ENCODE assay signal across 12 cellular contexts in genomic region chr1:93499075-93499474, GRCh38. TPM values are rescaled to one million over a fixed set of nuclear protein-coding genes. Genes with fewer than 3 reads are reported as not detected.
DNase-seq lines count a peak whose midpoint lies in the region; ATAC-seq and TF ChIP-seq lines count a peak whose summit lies in the region.
"Had no signal": no experiment of that assay in that cellular context is flagged by ENCODE, and none has a peak within 500 bp of the region (broad histone marks: within the 10 kb centered on the region; RNA-seq: fewer than 3 reads in every experiment).

No MANE protein-coding gene starts in this region.

- peak overlapping the region; percentile 6; the same call in 1 of the 2 replicates for H3K27ac ChIP-seq in GM23338 (ENCODE audit: low read depth)
- no peak overlapping the region for H3K27ac ChIP-seq in gastroesophageal sphincter
- H3K27ac ChIP-seq: BLaER1 had no signal

- H3K4me1 Mint-ChIP-seq in GM23338 (peaks cover 37% of the 10 kb centered on the region), nephron (peaks cover 16% of the 10 kb centered on the region)
- no peaks in the 10 kb centered on the region for H3K4me1 Mint-ChIP-seq in activated CD8-positive, alpha-beta T cell treated with anti-CD3 and anti-CD28 coated beads, Interleukin-2, amount 10 ng/mL, durations not matched to agents 7 days and 5 days (ENCODE audit: low read depth)
- H3K4me1 Mint-ChIP-seq: CD8-positive, alpha-beta memory T cell had no signal

- CTCF ChIA-PET in activated CD8-positive, alpha-beta T cell treated with anti-CD3 and anti-CD28 coated beads, Interleukin-2, amount 10 ng/mL, durations not matched to agents 7 days and 5 days (lab: Charles Lee) = no interaction called here

- no peak for TF ChIP-seq POLR2A in gastroesophageal sphincter (IDR thresholded peaks at IDR 0.05)

- H3K9me3 ChIP-seq in gastroesophageal sphincter = no peaks in the 10 kb centered on the region

- DNase-seq in GM23338 (ENCODE audit: low spot score) (no peak), OCI-M1 (lab: John Stamatoyannopoulos, UW) (peak; percentile 12), fibroblast of villous mesenchyme (ENCODE audit: low read depth) (peak; percentile 5), medulla oblongata (ENCODE audit: extremely low spot score) (no peak), HT-29 (ENCODE audit: low spot score) (no peak)
- DNase-seq in activated CD8-positive, alpha-beta T cell treated with anti-CD3 and anti-CD28 coated beads, Interleukin-2, amount 10 ng/mL, durations not matched to agents 7 days and 5 days = no peak
- DNase-seq: 8988T; AML-193; CD8-positive, alpha-beta memory T cell had no signal

- peaks cover 100% of the 10 kb centered on the region for H3K79me2 ChIP-seq in GM23338 (replicated peaks; ENCODE audit: insufficient read depth)

- H4K20me1 ChIP-seq in GM23338 (replicated peaks; ENCODE audit: insufficient read depth) = peaks cover 42% of the 10 kb centered on the region

- no peaks in the 10 kb centered on the region for H3K36me3 ChIP-seq in GM23338 (ENCODE audit: insufficient read depth)
- H3K36me3 ChIP-seq in gastroesophageal sphincter = no peaks in the 10 kb centered on the region

- no peaks in the 10 kb centered on the region; the same call in 1 of the 2 replicates for H3K9me2 ChIP-seq in GM23338 (ENCODE audit: insufficient read depth)

- no peak overlapping the region for H3K4me2 ChIP-seq in GM23338
- H3K4me2 ChIP-seq: BLaER1 had no signal

- H3K4me3 Mint-ChIP-seq in GM23338 (no peak overlapping the region), nephron (no peak overlapping the region)
- H3K4me3 Mint-ChIP-seq in activated CD8-positive, alpha-beta T cell treated with anti-CD3 and anti-CD28 coated beads, Interleukin-2, amount 10 ng/mL, durations not matched to agents 7 days and 5 days = no peak overlapping the region
- H3K4me3 Mint-ChIP-seq: CD8-positive, alpha-beta memory T cell had no signal

- peaks cover 4% of the 10 kb centered on the region for H3K27me3 Mint-ChIP-seq in GM23338 (ENCODE audit: insufficient read depth, low read depth, poor library complexity)
- H3K27me3 Mint-ChIP-seq in nephron (ENCODE audit: low read depth) = no peaks in the 10 kb centered on the region
- H3K27me3 Mint-ChIP-seq in activated CD8-positive, alpha-beta T cell treated with anti-CD3 and anti-CD28 coated beads, Interleukin-2, amount 10 ng/mL, durations not matched to agents 7 days and 5 days (ENCODE audit: low read depth) = peaks cover 10% of the 10 kb centered on the region

- H3K9me3 Mint-ChIP-seq in GM23338 = no peaks in the 10 kb centered on the region; the same call in 2 of the 3 replicates
- H3K9me3 Mint-ChIP-seq in nephron = no peaks in the 10 kb centered on the region
- no peaks in the 10 kb centered on the region for H3K9me3 Mint-ChIP-seq in activated CD8-positive, alpha-beta T cell treated with anti-CD3 and anti-CD28 coated beads, Interleukin-2, amount 10 ng/mL, durations not matched to agents 7 days and 5 days (ENCODE audit: insufficient read depth)

- peak overlapping the region; percentile 25; the same call in 1 of the 2 replicates for H3K27ac Mint-ChIP-seq in GM23338
- H3K27ac Mint-ChIP-seq in nephron = peak overlapping the region in 2 of 3 experiments; percentile 10 to 21
- H3K27ac Mint-ChIP-seq in activated CD8-positive, alpha-beta T cell treated with anti-CD3 and anti-CD28 coated beads, Interleukin-2, amount 10 ng/mL, durations not matched to agents 7 days and 5 days = no peak overlapping the region
- H3K27ac Mint-ChIP-seq: CD8-positive, alpha-beta memory T cell had no signal

- H2AFZ ChIP-seq in GM23338 = no peak overlapping the region

- POLR2A ChIA-PET in activated CD8-positive, alpha-beta T cell treated with anti-CD3 and anti-CD28 coated beads, Interleukin-2, amount 10 ng/mL, durations not matched to agents 7 days and 5 days (lab: Charles Lee) = no interaction called here

- TF ChIP-seq CTCF in GM23338 (conservative IDR thresholded peaks at IDR 0.05; ENCODE audit: low read depth in 2 of 2) (no peak), fibroblast of villous mesenchyme (IDR thresholded peaks at IDR 0.05; ENCODE audit: insufficient read depth, low read depth, low read length) (no peak), nephron (IDR thresholded peaks at IDR 0.05; ENCODE audit: unreplicated experiment in 3 of 3) (no peak), gastroesophageal sphincter (IDR thresholded peaks at IDR 0.05) (no peak)

- ATAC-seq in GM23338 (no peak), gastroesophageal sphincter (no peak)
- ATAC-seq in activated CD8-positive, alpha-beta T cell treated with anti-CD3 and anti-CD28 coated beads, Interleukin-2, amount 10 ng/mL, durations not matched to agents 7 days and 5 days = no peak

- no peaks in the 10 kb centered on the region for H3F3A ChIP-seq in GM23338 (replicated peaks; ENCODE audit: low read depth)

- H3K27me3 ChIP-seq in GM23338 (ENCODE audit: insufficient read depth) (no peaks in the 10 kb centered on the region), gastroesophageal sphincter (no peaks in the 10 kb centered on the region)
- H3K27me3 ChIP-seq: BLaER1 had no signal

- H3K36me3 Mint-ChIP-seq in GM23338 (ENCODE audit: low read depth) (peaks cover 36% of the 10 kb centered on the region), nephron (ENCODE audit: low read depth) (peaks cover 52% of the 10 kb centered on the region)
- no peaks in the 10 kb centered on the region for H3K36me3 Mint-ChIP-seq in activated CD8-positive, alpha-beta T cell treated with anti-CD3 and anti-CD28 coated beads, Interleukin-2, amount 10 ng/mL, durations not matched to agents 7 days and 5 days (ENCODE audit: low read depth)
- H3K36me3 Mint-ChIP-seq: CD8-positive, alpha-beta memory T cell had no signal

- 27 to 62% methylated on average over 2 of the region's 2 CpGs for WGBS in gastroesophageal sphincter (ENCODE audit: low coverage in 1 of 2), 2 donors

- no peak overlapping the region for H3K4me3 ChIP-seq in GM23338
- no peak overlapping the region for H3K4me3 ChIP-seq in fibroblast of villous mesenchyme (ENCODE audit: low read depth, low read length)
- H3K4me3 ChIP-seq in gastroesophageal sphincter = no peak overlapping the region
- H3K4me3 ChIP-seq: BLaER1 had no signal

- no peak for TF ChIP-seq EP300 in gastroesophageal sphincter (IDR thresholded peaks at IDR 0.05)

- H3K4me1 ChIP-seq in GM23338 (ENCODE audit: insufficient read depth) (peaks cover 16% of the 10 kb centered on the region), gastroesophageal sphincter (no peaks in the 10 kb centered on the region)
- H3K4me1 ChIP-seq: BLaER1 had no signal

TF ChIP-seq in GM23338, 12 proteins besides CTCF, POLR2A, EP300 and RAD21 (continues in another document):
- TF ChIP-seq POLR2AphosphoS5 (IDR thresholded peaks at IDR 0.05; ENCODE audit: low read depth) = no peak

RNA-seq across cellular contexts. Expression of gene FNBP1L, which starts 51.2 kb away (rescaled TPM):
- 114 and 132 TPM in 2 replicates for total RNA-seq in GM23338 (2014; rRNA removed; shearing (Covaris generic))
- 48.7 and 56.3 TPM in 2 replicates for polyA plus RNA-seq in GM23338 (2016; fragmentation: Nextera tagmentation; extraction: Ambion mirVana)
- total RNA-seq in fibroblast of villous mesenchyme = 5.8 and 10.4 TPM in 2 replicates
- total RNA-seq in activated CD8-positive, alpha-beta T cell treated with anti-CD3 and anti-CD28 coated beads, Interleukin-2, amount 10 ng/mL, durations not matched to agents 7 days and 5 days = under 1 TPM in 1 of 2 experiments, not detected in 1; 0.10 TPM
- total RNA-seq in gastroesophageal sphincter = 10 to 100 TPM in 3 of 4 donors, 1 to 10 TPM in 1; 6.1 to 24.7 (median 14.7) TPM
- total RNA-seq in HT-29 (2014; rRNA removed; shearing (Covaris generic)) = 13.9 and 15.1 TPM in 2 replicates

Comparison
In these comparisons a context has a peak if more than half of its experiments do, and no peak if none do; other contexts are left out.
1. DNase-seq: peak in OCI-M1 (single experiment) and fibroblast of villous mesenchyme (single experiment); none in GM23338 (single experiment), activated CD8-positive, alpha-beta T cell treated with anti-CD3 and anti-CD28 coated beads, Interleukin-2, amount 10 ng/mL, durations not matched to agents 7 days and 5 days (single experiment), medulla oblongata (single experiment) and HT-29 (single experiment).